ENCODE assay signal across 8 cellular contexts in the genomic region with DNA sequence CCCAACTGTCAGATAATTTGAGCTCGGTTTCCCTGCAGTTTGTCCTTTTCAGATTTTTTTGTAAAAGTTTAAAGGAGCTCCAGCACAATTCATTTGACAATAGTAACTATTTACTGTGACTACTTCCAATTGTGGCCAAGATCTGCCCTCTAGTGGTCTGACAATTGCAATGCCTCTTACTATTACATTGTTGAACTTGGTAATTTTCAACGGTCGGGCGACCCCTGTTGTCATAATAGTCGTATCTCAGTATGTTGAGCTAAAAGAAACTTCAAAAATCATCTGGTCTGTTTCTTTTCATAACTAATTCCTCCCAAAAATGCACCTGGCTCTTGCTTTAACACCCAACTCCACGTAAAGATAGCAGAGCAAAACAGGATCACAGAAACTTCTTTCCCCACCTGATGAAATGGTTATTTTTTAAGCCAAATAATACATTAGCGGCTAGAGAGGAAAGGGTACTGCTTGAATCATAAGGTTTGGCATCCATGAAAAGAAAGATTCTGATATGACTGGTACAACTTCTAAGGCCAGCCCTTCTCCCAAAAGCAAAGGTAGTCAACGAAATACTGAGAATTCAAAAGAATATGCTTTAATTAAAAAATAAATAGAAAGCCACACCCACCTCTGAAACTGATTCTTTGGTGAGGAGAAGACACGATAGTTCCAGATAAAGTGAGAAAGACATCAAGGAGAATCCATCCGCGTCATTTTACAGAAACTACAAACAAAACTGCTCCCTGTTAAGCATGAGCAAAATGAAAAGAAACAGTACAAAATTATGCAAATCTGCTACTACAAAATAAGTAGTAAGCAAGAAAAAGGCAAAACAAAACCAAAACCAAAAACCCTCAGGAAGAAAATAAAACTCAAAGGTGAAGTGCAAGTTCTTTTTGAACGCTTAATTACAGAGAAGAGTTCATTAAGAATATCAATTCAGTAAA.
DNase-seq lines count a peak whose midpoint lies in the region; ATAC-seq, FAIRE-seq and TF ChIP-seq lines count a peak whose summit lies in the region.

No MANE protein-coding gene starts in this region.

- peak; percentile 99 for TF ChIP-seq CTCF in D721Med (IDR thresholded peaks at IDR 0.05; ENCODE audit: insufficient read depth, missing control alignments)

- peak; percentile 48 for FAIRE-seq in D721Med (lab: Jason Lieb, UNC)
- FAIRE-seq in endometrium (lab: Jason Lieb, UNC): peak; percentile 96

- DNase-seq in D721Med (ENCODE audit: insufficient read length, low spot score): no peak
- peak; percentile 54 for DNase-seq in HS-27A (ENCODE audit: low read depth)
- DNase-seq in NOMO-1 (lab: John Stamatoyannopoulos, UW; ENCODE audit: unreplicated experiment in 2 of 2): peak; percentile 76 to 87
- peak; percentile 68 for DNase-seq in activated CD8-positive, alpha-beta memory T cell treated with anti-CD3 and anti-CD28 coated beads for 24 hours
- DNase-seq in myocyte (ENCODE audit: low read depth): peak; percentile 84
- peak; percentile 19 to 44 for DNase-seq in stimulated activated CD8-positive, alpha-beta memory T cell treated with anti-CD3 and anti-CD28 coated beads, Interleukin-7, amount 100 ng/mL, for 4 hours (ENCODE audit: low read depth in 2 of 2)

- ATAC-seq in GM21390 (IDR thresholded peaks at IDR 0.05; ENCODE audit: unreplicated experiment): peak; percentile 87
